In the genomic region with DNA sequence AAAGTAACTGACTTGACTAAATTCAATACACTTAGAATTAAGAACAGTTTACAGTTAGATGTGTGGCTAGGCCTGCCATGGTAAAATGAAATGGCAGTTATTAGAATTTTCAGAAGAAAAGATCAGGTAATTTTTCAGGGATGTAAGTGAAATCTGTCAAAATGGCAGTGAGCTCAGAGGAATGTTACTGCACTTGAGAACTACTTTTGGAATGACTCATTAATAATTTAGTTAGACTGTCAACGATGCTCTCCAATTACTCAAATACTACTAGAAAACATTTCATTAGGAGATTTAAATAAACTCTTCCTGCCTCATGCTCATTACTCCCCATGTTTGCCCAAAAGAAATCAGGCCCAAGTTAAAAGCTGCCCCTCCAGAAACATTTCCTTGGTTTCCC, we compare ENCODE assay signal across 24 cellular contexts.
DNase-seq lines count a peak whose midpoint lies in the region; ATAC-seq and TF ChIP-seq lines count a peak whose summit lies in the region.
"Had no signal": no experiment of that assay in that cellular context is flagged by ENCODE, and none has a peak within 500 bp of the region (broad histone marks: within the 10 kb centered on the region; RNA-seq: fewer than 3 reads in every experiment).

No MANE protein-coding gene starts in this region.

- no peaks in the 10 kb centered on the region for H3K9me3 Mint-ChIP-seq in activated naive CD8-positive, alpha-beta T cell treated with anti-CD3 and anti-CD28 coated beads for 36 hours
- no peaks in the 10 kb centered on the region for H3K9me3 Mint-ChIP-seq in activated naive CD8-positive, alpha-beta T cell treated with anti-CD3 and anti-CD28 coated beads, Interleukin-2, amount 50 U/mL, for 24 hours
- H3K9me3 Mint-ChIP-seq: activated naive CD4-positive, alpha-beta T cell treated with anti-CD3 and anti-CD28 coated beads for 36 hours; brain; memory B cell had no signal

- 10 to 23% methylated on average over 1 of the region's 1 CpG for WGBS in gastroesophageal sphincter (ENCODE audit: low coverage in 1 of 2), 2 donors
- WGBS in upper lobe of left lung, 2 donors: 38 to 59% methylated on average over 1 of the region's 1 CpG

- H3K4me1 Mint-ChIP-seq in activated naive CD8-positive, alpha-beta T cell treated with anti-CD3 and anti-CD28 coated beads for 36 hours: peaks cover 26% of the 10 kb centered on the region
- peaks cover 36% of the 10 kb centered on the region for H3K4me1 Mint-ChIP-seq in activated naive CD8-positive, alpha-beta T cell treated with anti-CD3 and anti-CD28 coated beads, Interleukin-2, amount 50 U/mL, for 24 hours

- no peak for TF ChIP-seq EP300 in gastroesophageal sphincter (IDR thresholded peaks at IDR 0.05)
- TF ChIP-seq EP300 in upper lobe of left lung (IDR thresholded peaks at IDR 0.05): no peak

- no peaks in the 10 kb centered on the region for H3K27me3 Mint-ChIP-seq in activated naive CD8-positive, alpha-beta T cell treated with anti-CD3 and anti-CD28 coated beads for 36 hours
- H3K27me3 Mint-ChIP-seq in activated naive CD8-positive, alpha-beta T cell treated with anti-CD3 and anti-CD28 coated beads, Interleukin-2, amount 50 U/mL, for 24 hours: no peaks in the 10 kb centered on the region
- H3K27me3 Mint-ChIP-seq: naive thymus-derived CD8-positive, alpha-beta T cell had no signal

- peak overlapping the region; percentile 1 for H3K27ac Mint-ChIP-seq in activated naive CD8-positive, alpha-beta T cell treated with anti-CD3 and anti-CD28 coated beads for 36 hours
- H3K27ac Mint-ChIP-seq in activated naive CD8-positive, alpha-beta T cell treated with anti-CD3 and anti-CD28 coated beads, Interleukin-2, amount 50 U/mL, for 24 hours: no peak overlapping the region
- H3K27ac Mint-ChIP-seq: activated naive CD4-positive, alpha-beta T cell treated with anti-CD3 and anti-CD28 coated beads for 36 hours; memory B cell had no signal

- TF ChIP-seq POLR2A in gastroesophageal sphincter (IDR thresholded peaks at IDR 0.05): no peak
- no peak for TF ChIP-seq POLR2A in upper lobe of left lung (IDR thresholded peaks at IDR 0.05)

- H3K4me1 ChIP-seq in gastroesophageal sphincter (peaks cover 2 to 40% (median 3%) of the 10 kb centered on the region in 3 donors), upper lobe of left lung (peaks cover 21 to 27% (median 27%) of the 10 kb centered on the region in 4 donors)
- H3K4me1 ChIP-seq: sigmoid colon had no signal

- TF ChIP-seq CTCF in gastroesophageal sphincter (IDR thresholded peaks at IDR 0.05) (no peak), upper lobe of left lung (IDR thresholded peaks at IDR 0.05) (no peak)

- H3K36me3 ChIP-seq in gastroesophageal sphincter: peaks cover 0 to 28% of the 10 kb centered on the region in 2 donors
- H3K36me3 ChIP-seq in upper lobe of left lung: peaks cover 0 to 22% (median 0%) of the 10 kb centered on the region in 4 donors
- H3K36me3 ChIP-seq: sigmoid colon had no signal

- no peaks in the 10 kb centered on the region for H3K9me3 ChIP-seq in gastroesophageal sphincter
- H3K9me3 ChIP-seq in upper lobe of left lung: no peaks in the 10 kb centered on the region
- H3K9me3 ChIP-seq: A549, sigmoid colon had no signal

- no peak for ATAC-seq in activated naive CD8-positive, alpha-beta T cell treated with anti-CD3 and anti-CD28 coated beads, Interleukin-2, amount 50 U/mL, for 24 hours
- peak; percentile 71 for ATAC-seq in SK-N-SH treated with all-trans-retinoic acid at 6 μM for 48 hours
- no peak for ATAC-seq in gastroesophageal sphincter
- ATAC-seq in upper lobe of left lung (ENCODE audit: low FRiP score in 2 of 2): no peak
- ATAC-seq in GM18870 (IDR thresholded peaks at IDR 0.05; ENCODE audit: unreplicated experiment): no peak
- ATAC-seq in GM21723 (IDR thresholded peaks at IDR 0.05; ENCODE audit: unreplicated experiment): no peak
- ATAC-seq: A549; naive thymus-derived CD8-positive, alpha-beta T cell; Right ventricle myocardium inferior had no signal

- DNase-seq in activated naive CD8-positive, alpha-beta T cell treated with anti-CD3 and anti-CD28 coated beads for 36 hours: no peak
- DNase-seq in activated naive CD8-positive, alpha-beta T cell treated with anti-CD3 and anti-CD28 coated beads, Interleukin-2, amount 50 U/mL, for 24 hours: no peak
- DNase-seq in upper lobe of left lung (no peak), germinal center (ENCODE audit: low spot score) (no peak)
- DNase-seq: activated CD4-positive, alpha-beta T cell treated with anti-CD3 and anti-CD28 coated beads, Interleukin-2, amount 50 U/mL, for 4 hours; activated naive CD4-positive, alpha-beta T cell treated with anti-CD3 and anti-CD28 coated beads for 36 hours; activated T-cell treated with anti-CD3 and anti-CD28 coated beads, Interleukin-2, amount 50 U/mL, for 1 hour; C1 segment of cervical spinal cord; cortex of kidney; DMS153; hippocampal formation; kidney; naive thymus-derived CD8-positive, alpha-beta T cell; NCI-H1417 treated with DMSO at 0.1 percent for 48 hours; NCI-H524; sigmoid colon had no signal

- H3K4me3 ChIP-seq in gastroesophageal sphincter (no peak overlapping the region), upper lobe of left lung (no peak overlapping the region)
- H3K4me3 ChIP-seq: A549, sigmoid colon had no signal

- H3K27ac ChIP-seq in gastroesophageal sphincter (peak overlapping the region in 3 of 4 donors; percentile 6 to 46 (median 29)), upper lobe of left lung (peak overlapping the region; percentile 14 to 51 (median 40))
- H3K27ac ChIP-seq: A549 had no signal

- peaks cover 81% of the 10 kb centered on the region for H3K36me3 Mint-ChIP-seq in activated naive CD8-positive, alpha-beta T cell treated with anti-CD3 and anti-CD28 coated beads for 36 hours
- peaks cover 81% of the 10 kb centered on the region for H3K36me3 Mint-ChIP-seq in activated naive CD8-positive, alpha-beta T cell treated with anti-CD3 and anti-CD28 coated beads, Interleukin-2, amount 50 U/mL, for 24 hours (ENCODE audit: low read depth)

- H3K27me3 ChIP-seq in gastroesophageal sphincter: no peaks in the 10 kb centered on the region
- no peaks in the 10 kb centered on the region for H3K27me3 ChIP-seq in upper lobe of left lung
- H3K27me3 ChIP-seq: sigmoid colon had no signal

- H3K4me3 Mint-ChIP-seq in activated naive CD8-positive, alpha-beta T cell treated with anti-CD3 and anti-CD28 coated beads for 36 hours: no peak overlapping the region
- no peak overlapping the region for H3K4me3 Mint-ChIP-seq in activated naive CD8-positive, alpha-beta T cell treated with anti-CD3 and anti-CD28 coated beads, Interleukin-2, amount 50 U/mL, for 24 hours
- H3K4me3 Mint-ChIP-seq: activated naive CD4-positive, alpha-beta T cell treated with anti-CD3 and anti-CD28 coated beads for 36 hours; brain; memory B cell; naive thymus-derived CD8-positive, alpha-beta T cell had no signal

TF ChIP-seq in SK-N-SH treated with all-trans-retinoic acid at 6 μM for 48 hours, 23 proteins besides CTCF, POLR2A, EP300 and RAD21 (continues in another document):
- TF ChIP-seq ARNTL (CRISPR knock-in tag; IDR thresholded peaks at IDR 0.05; ENCODE audit: borderline replicate concordance, low read depth): no peak
- TF ChIP-seq, protein P1, sequence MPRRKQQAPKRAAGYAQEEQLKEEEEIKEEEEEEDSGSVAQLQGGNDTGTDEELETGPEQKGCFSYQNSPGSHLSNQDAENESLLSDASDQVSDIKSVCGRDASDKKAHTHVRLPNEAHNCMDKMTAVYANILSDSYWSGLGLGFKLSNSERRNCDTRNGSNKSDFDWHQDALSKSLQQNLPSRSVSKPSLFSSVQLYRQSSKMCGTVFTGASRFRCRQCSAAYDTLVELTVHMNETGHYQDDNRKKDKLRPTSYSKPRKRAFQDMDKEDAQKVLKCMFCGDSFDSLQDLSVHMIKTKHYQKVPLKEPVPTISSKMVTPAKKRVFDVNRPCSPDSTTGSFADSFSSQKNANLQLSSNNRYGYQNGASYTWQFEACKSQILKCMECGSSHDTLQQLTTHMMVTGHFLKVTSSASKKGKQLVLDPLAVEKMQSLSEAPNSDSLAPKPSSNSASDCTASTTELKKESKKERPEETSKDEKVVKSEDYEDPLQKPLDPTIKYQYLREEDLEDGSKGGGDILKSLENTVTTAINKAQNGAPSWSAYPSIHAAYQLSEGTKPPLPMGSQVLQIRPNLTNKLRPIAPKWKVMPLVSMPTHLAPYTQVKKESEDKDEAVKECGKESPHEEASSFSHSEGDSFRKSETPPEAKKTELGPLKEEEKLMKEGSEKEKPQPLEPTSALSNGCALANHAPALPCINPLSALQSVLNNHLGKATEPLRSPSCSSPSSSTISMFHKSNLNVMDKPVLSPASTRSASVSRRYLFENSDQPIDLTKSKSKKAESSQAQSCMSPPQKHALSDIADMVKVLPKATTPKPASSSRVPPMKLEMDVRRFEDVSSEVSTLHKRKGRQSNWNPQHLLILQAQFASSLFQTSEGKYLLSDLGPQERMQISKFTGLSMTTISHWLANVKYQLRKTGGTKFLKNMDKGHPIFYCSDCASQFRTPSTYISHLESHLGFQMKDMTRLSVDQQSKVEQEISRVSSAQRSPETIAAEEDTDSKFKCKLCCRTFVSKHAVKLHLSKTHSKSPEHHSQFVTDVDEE (CRISPR knock-in tag; IDR thresholded peaks at IDR 0.05): no peak
- no peak for TF ChIP-seq TCF4 (CRISPR knock-in tag; IDR thresholded peaks at IDR 0.05; ENCODE audit: borderline replicate concordance)
- peak; percentile 78 for TF ChIP-seq ISL1 (CRISPR knock-in tag; IDR thresholded peaks at IDR 0.05)
- TF ChIP-seq, protein P2, sequence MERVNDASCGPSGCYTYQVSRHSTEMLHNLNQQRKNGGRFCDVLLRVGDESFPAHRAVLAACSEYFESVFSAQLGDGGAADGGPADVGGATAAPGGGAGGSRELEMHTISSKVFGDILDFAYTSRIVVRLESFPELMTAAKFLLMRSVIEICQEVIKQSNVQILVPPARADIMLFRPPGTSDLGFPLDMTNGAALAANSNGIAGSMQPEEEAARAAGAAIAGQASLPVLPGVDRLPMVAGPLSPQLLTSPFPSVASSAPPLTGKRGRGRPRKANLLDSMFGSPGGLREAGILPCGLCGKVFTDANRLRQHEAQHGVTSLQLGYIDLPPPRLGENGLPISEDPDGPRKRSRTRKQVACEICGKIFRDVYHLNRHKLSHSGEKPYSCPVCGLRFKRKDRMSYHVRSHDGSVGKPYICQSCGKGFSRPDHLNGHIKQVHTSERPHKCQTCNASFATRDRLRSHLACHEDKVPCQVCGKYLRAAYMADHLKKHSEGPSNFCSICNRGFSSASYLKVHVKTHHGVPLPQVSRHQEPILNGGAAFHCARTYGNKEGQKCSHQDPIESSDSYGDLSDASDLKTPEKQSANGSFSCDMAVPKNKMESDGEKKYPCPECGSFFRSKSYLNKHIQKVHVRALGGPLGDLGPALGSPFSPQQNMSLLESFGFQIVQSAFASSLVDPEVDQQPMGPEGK (CRISPR knock-in tag; IDR thresholded peaks at IDR 0.05; ENCODE audit: borderline replicate concordance): no peak
- no peak for TF ChIP-seq GLIS3 (CRISPR knock-in tag; IDR thresholded peaks at IDR 0.05)
- TF ChIP-seq PPARA (CRISPR knock-in tag; IDR thresholded peaks at IDR 0.05; ENCODE audit: borderline replicate concordance): no peak
- TF ChIP-seq TOX (CRISPR knock-in tag; IDR thresholded peaks at IDR 0.05; ENCODE audit: borderline replicate concordance): no peak
- no peak for TF ChIP-seq ESRRG (CRISPR knock-in tag; IDR thresholded peaks at IDR 0.05)
